In genomic region chr9:72305102-72305546, GRCh38 we compare ENCODE assay signal across 9 cellular contexts. TPM values are rescaled to one million over a fixed set of nuclear protein-coding genes. Genes with fewer than 3 reads are reported as not detected.
A peak's percentile ranks its signal among the peaks of the same experiment; 100 is the strongest.
DNase-seq lines count a peak whose midpoint lies in the region; ATAC-seq and TF ChIP-seq lines count a peak whose summit lies in the region.
"Had no signal": no experiment of that assay in that cellular context is flagged by ENCODE, and none has a peak within 500 bp of the region (broad histone marks: within the 10 kb centered on the region; RNA-seq: fewer than 3 reads in every experiment).

No MANE protein-coding gene starts in this region.

- H3K27ac ChIP-seq in left ventricle myocardium inferior (replicated peaks), result peak overlapping the region; percentile 89
- H3K27ac ChIP-seq: SJSA1 had no signal

- ATAC-seq in GM21529 (IDR thresholded peaks at IDR 0.05; ENCODE audit: unreplicated experiment) (peak; percentile 64), GM21825 (IDR thresholded peaks at IDR 0.05; ENCODE audit: unreplicated experiment) (no peak)

- peaks cover 19% of the 10 kb centered on the region for H3K4me1 ChIP-seq in left ventricle myocardium inferior
- H3K4me1 ChIP-seq: SJSA1 had no signal

- H3K27ac Mint-ChIP-seq in activated naive CD4-positive, alpha-beta T cell treated with anti-CD3 and anti-CD28 coated beads, Interleukin-2, amount 50 U/mL, for 24 hours, result no peak overlapping the region

- H3K4me1 Mint-ChIP-seq in activated naive CD4-positive, alpha-beta T cell treated with anti-CD3 and anti-CD28 coated beads, Interleukin-2, amount 50 U/mL, for 24 hours, result peaks cover 33% of the 10 kb centered on the region

- DNase-seq in Daoy (ENCODE audit: low read depth), result peak; percentile 77
- peak; percentile 97 for DNase-seq in Kasumi-1 (lab: John Stamatoyannopoulos, UW)
- DNase-seq in left ventricle myocardium inferior, result peak; percentile 79
- DNase-seq in putamen (ENCODE audit: low spot score), result peak; percentile 52
- no peak for DNase-seq in NK-92 (lab: John Stamatoyannopoulos, UW; ENCODE audit: unreplicated experiment)

- no peaks in the 10 kb centered on the region for H3K9me3 ChIP-seq in left ventricle myocardium inferior (replicated peaks)
- H3K9me3 ChIP-seq: SJSA1 had no signal

- H3K36me3 ChIP-seq in left ventricle myocardium inferior, result no peaks in the 10 kb centered on the region
- H3K36me3 ChIP-seq: SJSA1 had no signal

- no peaks in the 10 kb centered on the region for H3K9me3 Mint-ChIP-seq in activated naive CD4-positive, alpha-beta T cell treated with anti-CD3 and anti-CD28 coated beads, Interleukin-2, amount 50 U/mL, for 24 hours

- TF ChIP-seq CTCF in left ventricle myocardium inferior (IDR thresholded peaks at IDR 0.05; ENCODE audit: borderline replicate concordance), result no peak

- H3K27me3 Mint-ChIP-seq in activated naive CD4-positive, alpha-beta T cell treated with anti-CD3 and anti-CD28 coated beads, Interleukin-2, amount 50 U/mL, for 24 hours, result peaks cover 2% of the 10 kb centered on the region

- no peaks in the 10 kb centered on the region for H3K36me3 Mint-ChIP-seq in activated naive CD4-positive, alpha-beta T cell treated with anti-CD3 and anti-CD28 coated beads, Interleukin-2, amount 50 U/mL, for 24 hours

- no peaks in the 10 kb centered on the region for H3K27me3 ChIP-seq in left ventricle myocardium inferior (ENCODE audit: low read depth)
- H3K27me3 ChIP-seq: SJSA1 had no signal

- H3K4me3 ChIP-seq in left ventricle myocardium inferior, result peak overlapping the region; percentile 60
- H3K4me3 ChIP-seq: SJSA1 had no signal

- peak overlapping the region; percentile 66 for H3K4me3 Mint-ChIP-seq in activated naive CD4-positive, alpha-beta T cell treated with anti-CD3 and anti-CD28 coated beads, Interleukin-2, amount 50 U/mL, for 24 hours

- intact Hi-C loops in left ventricle myocardium inferior (cut with micrococcal nuclease), result no loop called here

RNA-seq across cellular contexts. Expression of gene ZFAND5, which starts 59.9 kb away (rescaled TPM):
- total RNA-seq in Daoy (2014; rRNA removed; shearing (Covaris generic)), result 113 and 114 TPM in 2 replicates
- total RNA-seq in left ventricle myocardium inferior, result 183 TPM
